ENCODE assay signal across 10 cellular contexts in the genomic region with DNA sequence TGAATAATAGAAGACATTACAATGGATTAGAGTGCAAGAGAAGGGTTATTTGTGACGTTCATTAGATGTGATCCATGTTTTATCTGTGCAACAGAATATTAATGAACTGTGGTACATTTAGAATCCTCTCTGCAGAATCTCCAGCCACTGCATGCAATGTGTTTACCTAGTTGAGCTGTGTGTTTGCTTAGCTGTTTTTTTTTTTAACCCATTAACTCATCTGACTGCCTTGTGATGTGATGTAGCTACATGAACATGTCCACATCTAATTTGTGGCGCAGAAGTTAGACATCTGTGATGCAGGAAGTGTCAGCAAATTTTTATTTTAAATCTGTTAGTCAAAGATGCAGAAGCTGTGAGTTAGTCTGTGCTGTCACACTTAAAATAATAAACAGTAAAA.
A peak's percentile ranks its signal among the peaks of the same experiment; 100 is the strongest.
DNase-seq lines count a peak whose midpoint lies in the region; ATAC-seq, FAIRE-seq and TF ChIP-seq lines count a peak whose summit lies in the region.
"Had no signal": no experiment of that assay in that cellular context is flagged by ENCODE, and none has a peak within 500 bp of the region (broad histone marks: within the 10 kb centered on the region; RNA-seq: fewer than 3 reads in every experiment).

No MANE protein-coding gene starts in this region.

- ATAC-seq in PC-3 (peak; percentile 53), GM18909 (IDR thresholded peaks at IDR 0.05; ENCODE audit: poor library complexity, unreplicated experiment) (no peak)

- no peaks in the 10 kb centered on the region for H3K9me2 ChIP-seq in PC-3 (replicated peaks; ENCODE audit: low read length)

- peaks cover 49% of the 10 kb centered on the region for H3K4me1 ChIP-seq in PC-3 (ENCODE audit: insufficient read depth, low read length)
- peaks cover 0 to 15% (median 2%) of the 10 kb centered on the region in 6 donors for H3K4me1 ChIP-seq in spleen

- no peaks in the 10 kb centered on the region for H3F3A ChIP-seq in PC-3 (ENCODE audit: low read length, unreplicated experiment)

- no peak for TF ChIP-seq POLR2A in spleen (IDR thresholded peaks at IDR 0.05)

- no peaks in the 10 kb centered on the region for H3K9me3 Mint-ChIP-seq in osteocyte (ENCODE audit: unreplicated experiment)

- 0 out of 2 replicates have a peak overlapping the region, but pooled peaks have one; percentile 26 for H3K9ac ChIP-seq in PC-3 (ENCODE audit: low read length)

- H3K27me3 Mint-ChIP-seq in osteocyte (ENCODE audit: unreplicated experiment), result no peaks in the 10 kb centered on the region

- H3K4me3 Mint-ChIP-seq in osteocyte (ENCODE audit: unreplicated experiment), result peak overlapping the region; percentile 60

- no peaks in the 10 kb centered on the region for H3K9me3 ChIP-seq in PC-3 (ENCODE audit: low read length)
- no peaks in the 10 kb centered on the region for H3K9me3 ChIP-seq in spleen

- intact Hi-C loops in PC-3 (cut with micrococcal nuclease) (loop anchor here (2.0 to 5.0 kb wide), 2 partner anchors 43 to 51 kb away; no protein-coding TSS in a partner anchor), spleen (cut with DNase I; ENCODE audit: low total_unique reads) (no loop called here)

- FAIRE-seq in HTR-8/SVneo (lab: Jason Lieb, UNC), result no peak
- FAIRE-seq: colon had no signal

- H3K4me3 ChIP-seq in PC-3 (ENCODE audit: low read length) (peak overlapping the region; percentile 60), fibroblast of villous mesenchyme (ENCODE audit: low read depth, low read length) (peak overlapping the region; percentile 58), spleen (peak overlapping the region in 1 of 8 donors; percentile 19)

- TF ChIP-seq CTCF in PC-3 (conservative IDR thresholded peaks at IDR 0.05; ENCODE audit: low read depth, low read length) (no peak), fibroblast of villous mesenchyme (IDR thresholded peaks at IDR 0.05; ENCODE audit: insufficient read depth, low read depth, low read length) (no peak), osteocyte (IDR thresholded peaks at IDR 0.05) (no peak), spleen (IDR thresholded peaks at IDR 0.05 in 8 of 11, conservative IDR thresholded peaks at IDR 0.05 in 3 of 11) (no peak)

- peak overlapping the region; percentile 76 for H2AFZ ChIP-seq in PC-3 (ENCODE audit: low read length)

- H3K27me3 ChIP-seq in PC-3 (ENCODE audit: low read length) (no peaks in the 10 kb centered on the region), spleen (replicated peaks in 1 of 7) (no peaks in the 10 kb centered on the region)

- CTCF ChIA-PET in PC-3 (lab: Charles Lee), result no interaction called here

- BruUV-seq in PC-3 (replicated peaks; lab: Mats Ljungman, UMichigan), result no TSS peak

- DNase-seq in DMS53 treated with DMSO at 0.1 percent for 48 hours (lab: John Stamatoyannopoulos, UW; ENCODE audit: unreplicated experiment), result peak; percentile 73
- peak; percentile 49 for DNase-seq in PC-3
- DNase-seq in fibroblast of villous mesenchyme (ENCODE audit: low read depth), result peak; percentile 40
- no peak for DNase-seq in osteocyte (ENCODE audit: extremely low spot score, unreplicated experiment)
- no peak for DNase-seq in HTR-8/SVneo (ENCODE audit: insufficient read length, low spot score)
- DNase-seq in NCI-H2107 (lab: John Stamatoyannopoulos, UW), result no peak
- no peak for DNase-seq in spleen
- DNase-seq: NCI-H446 treated with DMSO at 0.1 percent for 48 hours had no signal

- no peaks in the 10 kb centered on the region for H3K79me2 ChIP-seq in PC-3 (ENCODE audit: low read length)

- H3K36me3 ChIP-seq in PC-3 (ENCODE audit: low read depth, low read length) (no peaks in the 10 kb centered on the region), spleen (no peaks in the 10 kb centered on the region)

- H3K27ac ChIP-seq in PC-3 (ENCODE audit: low read length) (peak overlapping the region; percentile 55), spleen (no peak overlapping the region)

- peaks cover 34% of the 10 kb centered on the region for H3K4me1 Mint-ChIP-seq in osteocyte (ENCODE audit: unreplicated experiment)

- WGBS in spleen, 5 donors, result 64 to 83% (median 72%) methylated on average over 2 of the region's 2 CpGs

- POLR2A ChIA-PET in PC-3 (lab: Charles Lee; ENCODE audit: unreplicated experiment), result interaction anchor here (0.6 kb wide), 1 partner anchor 132 kb away, joined by 3 read pairs; no protein-coding TSS in a partner anchor

- H3K4me2 ChIP-seq in PC-3 (ENCODE audit: low read length), result peak overlapping the region; percentile 74

- no peaks in the 10 kb centered on the region for H3K36me3 Mint-ChIP-seq in osteocyte (ENCODE audit: unreplicated experiment)

- H3K27ac Mint-ChIP-seq in osteocyte (ENCODE audit: unreplicated experiment), result peak overlapping the region; percentile 78

- H4K20me1 ChIP-seq in PC-3 (ENCODE audit: low read length), result no peaks in the 10 kb centered on the region

Comparison
In these comparisons a context has a peak if more than half of its experiments do, and no peak if none do; other contexts are left out.
1. DNase-seq: peak in DMS53 treated with DMSO at 0.1 percent for 48 hours (single experiment), PC-3 (single experiment) and fibroblast of villous mesenchyme (single experiment); none in osteocyte (single experiment), HTR-8/SVneo (single experiment), NCI-H2107 (single experiment) and spleen (single experiment).